Comparison of ENCODE assay signal across 8 cellular contexts in genomic region chr12:112116232-112117060, GRCh38. TPM values are rescaled to one million over a fixed set of nuclear protein-coding genes. Genes with fewer than 3 reads are reported as not detected.
A peak's percentile ranks its signal among the peaks of the same experiment; 100 is the strongest.
DNase-seq lines count a peak whose midpoint lies in the region; ATAC-seq and TF ChIP-seq lines count a peak whose summit lies in the region.

No MANE protein-coding gene starts in this region.

- H3K27ac ChIP-seq in A673 (ENCODE audit: low read depth, low read length, poor library complexity, severe bottlenecking) (peak overlapping the region; percentile 63), angular gyrus (ENCODE audit: low read depth, low read length) (peak overlapping the region; percentile 97), hepatocyte (peak overlapping the region; percentile 88)

- peak overlapping the region; percentile 65 for H3K4me2 ChIP-seq in hepatocyte

- H2AFZ ChIP-seq in hepatocyte: peak overlapping the region; percentile 91

- POLR2A ChIA-PET in A673 (lab: Charles Lee; ENCODE audit: low non-redundant PET): no interaction called here

- BruUV-seq in A673 (replicated peaks; lab: Mats Ljungman, UMichigan): no TSS peak

- no peak for TF ChIP-seq CTCF in A673 (conservative IDR thresholded peaks at IDR 0.05; ENCODE audit: low read depth, low read length)
- no peak for TF ChIP-seq CTCF in hepatocyte (IDR thresholded peaks at IDR 0.05; ENCODE audit: poor library complexity)

- H3K79me2 ChIP-seq in hepatocyte: no peaks in the 10 kb centered on the region

- no peaks in the 10 kb centered on the region for H3K36me3 ChIP-seq in A673 (ENCODE audit: insufficient read depth, low read length, poor library complexity, severe bottlenecking)
- H3K36me3 ChIP-seq in hepatocyte (replicated peaks; ENCODE audit: insufficient read depth, low read depth): no peaks in the 10 kb centered on the region

- peaks cover 14% of the 10 kb centered on the region for H3K4me1 ChIP-seq in A673 (ENCODE audit: insufficient read depth, low read length, poor library complexity, severe bottlenecking)
- H3K4me1 ChIP-seq in hepatocyte (ENCODE audit: insufficient read depth): peaks cover 13% of the 10 kb centered on the region

- intact Hi-C loops in A673 (cut with micrococcal nuclease; ENCODE audit: unreplicated experiment): no loop called here

- ATAC-seq in GM21390 (IDR thresholded peaks at IDR 0.05; ENCODE audit: unreplicated experiment): peak; percentile 76
- ATAC-seq in GM18867 (IDR thresholded peaks at IDR 0.05; ENCODE audit: unreplicated experiment): no peak

- H3K9me2 ChIP-seq in hepatocyte (replicated peaks; ENCODE audit: insufficient read depth): no peaks in the 10 kb centered on the region

- WGBS in hepatocyte (ENCODE audit: low lambda C conversion rate, missing lambda C conversion rate): 36% methylated on average over 7 of the region's 7 CpGs

- H4K20me1 ChIP-seq in hepatocyte (ENCODE audit: insufficient read depth, poor library complexity, severe bottlenecking): no peaks in the 10 kb centered on the region

- H3K9me3 ChIP-seq in A673 (ENCODE audit: low read depth, low read length, poor library complexity, severe bottlenecking) (no peaks in the 10 kb centered on the region), hepatocyte (ENCODE audit: low read depth) (no peaks in the 10 kb centered on the region)

- H3K4me3 ChIP-seq in A673 (ENCODE audit: low read depth, low read length, poor library complexity, severe bottlenecking): no peak overlapping the region
- no peak overlapping the region for H3K4me3 ChIP-seq in hepatocyte

- CTCF ChIA-PET in A673 (lab: Charles Lee): no interaction called here

- DNase-seq in A673 (ENCODE audit: low spot score): peak; percentile 93
- peak; percentile 15 to 61 for DNase-seq in NCI-H526 (lab: John Stamatoyannopoulos, UW)
- DNase-seq in hepatocyte (ENCODE audit: low spot score): peak; percentile 86
- peak; percentile 20 for DNase-seq in pulmonary artery endothelial cell (ENCODE audit: low read depth, low spot score)
- DNase-seq in amniotic stem cell (lab: John Stamatoyannopoulos, UW): no peak

- H3K27me3 ChIP-seq in A673 (replicated peaks; ENCODE audit: insufficient read depth, low read depth, low read length, poor library complexity) (no peaks in the 10 kb centered on the region), hepatocyte (no peaks in the 10 kb centered on the region)

RNA-seq across cellular contexts. Expression of gene NAA25, which starts 7.9 kb away (rescaled TPM):
- total RNA-seq in A673 (2021) (67.4 and 70.5 TPM in 2 replicates), hepatocyte (19.1 and 22.1 TPM in 2 replicates), pulmonary artery endothelial cell (22.6 and 29.2 TPM in 2 replicates)
- polyA plus RNA-seq in hepatocyte: 18.5 and 18.7 TPM in 2 replicates

RNA-seq across cellular contexts. Expression of gene TRAFD1, which starts 8.9 kb away (rescaled TPM):
- total RNA-seq in A673 (2021) (35.2 and 37.8 TPM in 2 replicates), hepatocyte (33.9 and 37.1 TPM in 2 replicates), pulmonary artery endothelial cell (29.5 and 35.9 TPM in 2 replicates)
- polyA plus RNA-seq in hepatocyte: 37.3 and 39.4 TPM in 2 replicates
